Comparison of ENCODE assay signal across 8 cellular contexts in the genomic region with DNA sequence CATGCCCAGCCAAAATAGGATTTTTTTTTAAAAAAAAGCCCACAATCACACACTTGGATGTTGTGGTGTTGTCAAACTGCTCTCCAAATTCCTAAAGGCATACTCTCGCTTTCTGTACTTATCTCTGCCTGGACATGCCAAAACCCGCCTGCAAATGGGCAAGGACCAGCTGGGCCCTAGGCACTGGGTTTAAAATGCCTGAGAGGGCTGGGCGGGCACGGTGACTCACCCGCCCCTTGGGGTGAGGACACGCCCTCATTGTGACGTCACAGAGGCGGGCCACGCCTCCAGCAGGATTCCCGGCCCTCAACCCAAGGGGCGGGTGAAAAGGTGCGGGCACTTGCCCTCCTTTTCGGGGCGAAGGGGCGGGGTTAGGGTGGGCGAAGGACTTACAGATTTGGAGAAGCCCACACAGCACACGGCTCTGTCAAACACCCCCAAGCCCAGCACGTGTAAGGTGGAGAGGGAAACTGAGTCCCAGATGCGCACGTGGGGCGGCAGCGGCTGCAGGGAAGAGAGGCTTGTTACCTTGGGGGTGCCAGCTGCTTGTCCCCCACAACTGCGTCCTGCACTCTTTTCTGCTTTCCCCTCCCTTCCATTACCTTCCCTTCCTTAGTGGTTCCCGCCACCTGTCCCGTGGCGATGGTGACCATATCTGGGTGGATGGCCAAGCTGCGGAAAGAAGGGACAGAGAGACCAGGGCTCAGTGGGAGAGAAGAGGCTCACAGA. TPM values are rescaled to one million over a fixed set of nuclear protein-coding genes. Genes with fewer than 3 reads are reported as not detected.
DNase-seq lines count a peak whose midpoint lies in the region; ATAC-seq and TF ChIP-seq lines count a peak whose summit lies in the region.

No MANE protein-coding gene starts in this region.

- no peaks in the 10 kb centered on the region for H3K27me3 ChIP-seq in WERI-Rb-1 (ENCODE audit: insufficient read depth, low read depth, severe bottlenecking)
- H3K27me3 ChIP-seq in liver (ENCODE audit: control insufficient read depth in 4 of 4, insufficient read depth in 4 of 4, low read length in 3 of 4) = no peaks in the 10 kb centered on the region

- 66% methylated on average over 27 of the region's 27 CpGs for WGBS in liver

- no peaks in the 10 kb centered on the region for H3K36me3 ChIP-seq in WERI-Rb-1
- H3K36me3 ChIP-seq in liver (ENCODE audit: control insufficient read depth in 4 of 4, insufficient read depth in 3 of 4, low read depth in 1 of 4, low read length in 3 of 4) = peaks cover 0 to 7% (median 3%) of the 10 kb centered on the region in 4 donors

- no peaks in the 10 kb centered on the region for H3K9me3 ChIP-seq in WERI-Rb-1 (ENCODE audit: severe bottlenecking)
- H3K9me3 ChIP-seq in liver (ENCODE audit: control insufficient read depth in 4 of 4, low read length in 3 of 4) = no peaks in the 10 kb centered on the region

- peak; percentile 97 for DNase-seq in DMS 273 (lab: John Stamatoyannopoulos, UW; ENCODE audit: unreplicated experiment)
- DNase-seq in LoVo (ENCODE audit: low spot score) = peak; percentile 91
- DNase-seq in WERI-Rb-1 = peak; percentile 58
- peak; percentile 91 for DNase-seq in dedifferentiated amniotic fluid mesenchymal stem cell (ENCODE audit: extremely low spot score)
- peak; percentile 47 for DNase-seq in superior temporal gyrus (ENCODE audit: extremely low spot score)
- no peak for DNase-seq in SKM-1 treated with dmso at 0.1 percent for 144 hours (lab: John Stamatoyannopoulos, UW; ENCODE audit: unreplicated experiment)

- no peaks in the 10 kb centered on the region for H3K4me1 ChIP-seq in liver (ENCODE audit: control insufficient read depth in 4 of 4, insufficient read depth in 4 of 4, low read length in 3 of 4)

- no peak overlapping the region for H3K9ac ChIP-seq in liver (ENCODE audit: low read depth in 1 of 2, low read length in 2 of 2)

- TF ChIP-seq CTCF in WERI-Rb-1 (IDR thresholded peaks at IDR 0.05; ENCODE audit: low read depth, low read length) = no peak
- no peak for TF ChIP-seq CTCF in liver (IDR thresholded peaks at IDR 0.05; ENCODE audit: low read depth, low read length, missing input control)

- H3K27ac ChIP-seq in WERI-Rb-1 = no peak overlapping the region
- no peak overlapping the region for H3K27ac ChIP-seq in liver (ENCODE audit: low read depth in 1 of 2, low read length in 2 of 2)

- ATAC-seq in HG03045 (IDR thresholded peaks at IDR 0.05; ENCODE audit: unreplicated experiment) = no peak

- TF ChIP-seq RAD21 in liver (IDR thresholded peaks at IDR 0.05) = no peak

- H3K4me3 ChIP-seq in WERI-Rb-1 (ENCODE audit: low read depth, low read length) (no peak overlapping the region), liver (ENCODE audit: low read depth in 1 of 3, low read length in 3 of 3) (no peak overlapping the region)

TF ChIP-seq in liver, 16 proteins besides CTCF, POLR2A, EP300 and RAD21:
- TF ChIP-seq JUND (IDR thresholded peaks at IDR 0.05) (peak; percentile 31 to 36), GABPA (IDR thresholded peaks at IDR 0.05 in 1 of 2, conservative IDR thresholded peaks at IDR 0.05 in 1 of 2) (no peak), TAF1 (conservative IDR thresholded peaks at IDR 0.05) (no peak), HNF4A (conservative IDR thresholded peaks at IDR 0.05) (no peak), FOXA2 (IDR thresholded peaks at IDR 0.05) (no peak), SP1 (IDR thresholded peaks at IDR 0.05) (no peak), YY1 (IDR thresholded peaks at IDR 0.05) (no peak), HNF4G (IDR thresholded peaks at IDR 0.05) (no peak)
- TF ChIP-seq, protein P1, sequence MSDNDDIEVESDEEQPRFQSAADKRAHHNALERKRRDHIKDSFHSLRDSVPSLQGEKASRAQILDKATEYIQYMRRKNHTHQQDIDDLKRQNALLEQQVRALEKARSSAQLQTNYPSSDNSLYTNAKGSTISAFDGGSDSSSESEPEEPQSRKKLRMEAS (IDR thresholded peaks at IDR 0.05) = no peak

RNA-seq across cellular contexts. Expression of a gene that starts 6.6 kb away (rescaled TPM):
- total RNA-seq in liver = 1 to 10 TPM; 8.5 to 9.5 TPM
- polyA plus RNA-seq in liver = 10 to 100 TPM in 1 of 2 donors, 1 to 10 TPM in 1; 1.1 to 10.4 TPM

RNA-seq across cellular contexts. Expression of a gene that starts 30.6 kb away (rescaled TPM):
- under 1 TPM; 0.37 to 0.84 TPM for total RNA-seq in liver
- 1 to 10 TPM; 1.1 to 1.9 TPM for polyA plus RNA-seq in liver

RNA-seq across cellular contexts. Expression of a gene that starts 35.4 kb away (rescaled TPM):
- total RNA-seq in liver = under 1 TPM; 0.05 to 0.50 TPM
- polyA plus RNA-seq in liver = under 1 TPM; 0.06 to 0.08 TPM

RNA-seq across cellular contexts. Expression of a gene that starts 48.0 kb away (rescaled TPM):
- 1 to 10 TPM; 3.8 to 6.7 TPM for total RNA-seq in liver
- polyA plus RNA-seq in liver = 1 to 10 TPM; 5.8 to 9.4 TPM

RNA-seq across cellular contexts. Expression of a gene that starts 59.1 kb away (rescaled TPM):
- total RNA-seq in liver = 10 to 100 TPM; 38.6 to 71.9 TPM
- 100 to 1,000 TPM; 109 to 175 TPM for polyA plus RNA-seq in liver
